27 cellular contexts compared by ENCODE assay signal in the genomic region with DNA sequence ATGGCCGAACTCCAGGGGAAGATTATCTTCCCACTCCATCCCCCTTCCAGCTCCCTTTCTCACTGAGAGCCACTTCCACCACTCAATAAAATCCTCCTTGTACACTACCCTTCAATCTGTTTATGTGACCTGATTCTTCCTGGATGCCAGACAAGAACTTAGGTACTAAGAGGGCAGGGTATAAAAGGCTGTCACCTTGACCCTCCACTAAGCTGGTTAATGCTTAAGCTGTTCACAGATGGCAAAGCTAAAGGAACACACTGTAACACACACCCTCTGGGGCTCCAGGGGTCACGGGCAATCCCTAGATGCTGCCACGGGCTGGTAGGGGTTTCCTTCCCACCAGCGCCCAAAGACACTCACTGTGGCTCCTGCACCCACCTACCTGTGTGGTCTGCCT.
"Had no signal": no experiment of that assay in that cellular context is flagged by ENCODE, and none has a peak within 500 bp of the region (broad histone marks: within the 10 kb centered on the region; RNA-seq: fewer than 3 reads in every experiment).

No MANE protein-coding gene starts in this region.

- H3K27me3 Mint-ChIP-seq: stimulated activated naive CD8-positive, alpha-beta T cell treated with anti-CD3 and anti-CD28 coated beads, Interleukin-15, Interleukin-2, amounts not matched to agents 100 ng/mL and 50 ng/mL, for 24 hours had no signal

- H3K9me3 Mint-ChIP-seq: dendritic cell treated with granulocyte-macrophage colony-stimulating factor and Interleukin-4, amounts not matched to agents 40 ng/mL and 50 ng/mL, for 4 days; memory B cell had no signal

- H3K36me3 ChIP-seq: gastrocnemius medialis, prostate gland, right atrium auricular region, spleen, thoracic aorta, transverse colon, upper lobe of right lung, uterus had no signal

- H3K9me3 ChIP-seq: gastrocnemius medialis, mucosa of descending colon, prostate gland, right atrium auricular region, thoracic aorta, transverse colon, upper lobe of right lung, uterus had no signal

- H3K36me3 Mint-ChIP-seq: memory B cell, mesothelial cell of epicardium, naive B cell had no signal

- H3K4me1 ChIP-seq: prostate gland, uterus had no signal

- FAIRE-seq: colon, kidney had no signal

- ATAC-seq: esophagus mucosa; gastrocnemius medialis; mucosa of descending colon; sciatic nerve; stimulated activated naive B cell treated with anti-CD40 and anti-IgM and Interleukin-4, amounts not matched to agents 10 μg/mL and 1 μg/mL and 100 μg/mL, for 72 hours; upper lobe of right lung had no signal

- H3K27ac Mint-ChIP-seq: dendritic cell treated with granulocyte-macrophage colony-stimulating factor and Interleukin-4, amounts not matched to agents 40 ng/mL and 50 ng/mL, for 4 days; endodermal cell; memory B cell; mesothelial cell of epicardium; nephron progenitor cell; stimulated activated naive B cell treated with anti-CD40 and anti-IgM and Interleukin-4, amounts not matched to agents 10 μg/mL and 1 μg/mL and 100 μg/mL, for 72 hours; stimulated activated naive CD8-positive, alpha-beta T cell treated with anti-CD3 and anti-CD28 coated beads, Interleukin-15, Interleukin-2, amounts not matched to agents 100 ng/mL and 50 ng/mL, for 24 hours had no signal

- H3K4me3 ChIP-seq: gastrocnemius medialis, lung, mucosa of descending colon, prostate gland, right atrium auricular region, spleen, thoracic aorta, transverse colon, upper lobe of right lung, uterus had no signal

- DNase-seq: effector CD8-positive, alpha-beta T cell; endodermal cell; gastrocnemius medialis; head of caudate nucleus; kidney; mucosa of descending colon; naive B cell; nephron progenitor cell; nucleus accumbens; spleen; stimulated activated CD4-positive, alpha-beta T cell treated with anti-CD3 and anti-CD28 coated beads, Interleukin-4, amount 100 ng/mL, for 4 hours; stimulated activated naive B cell treated with anti-CD40 and anti-IgM and Interleukin-4, amounts not matched to agents 10 μg/mL and 1 μg/mL and 100 μg/mL, for 72 hours; transverse colon; upper lobe of right lung; uterus had no signal

- H3K27me3 ChIP-seq: gastrocnemius medialis, right atrium auricular region, spleen, transverse colon, upper lobe of right lung, uterus had no signal

- H3K27ac ChIP-seq: epithelial cell of prostate, gastrocnemius medialis, prostate gland, right atrium auricular region, spleen, thoracic aorta, transverse colon, upper lobe of right lung, uterus had no signal

- H3K4me3 Mint-ChIP-seq: dendritic cell treated with granulocyte-macrophage colony-stimulating factor and Interleukin-4, amounts not matched to agents 40 ng/mL and 50 ng/mL, for 4 days; endodermal cell; memory B cell; mesothelial cell of epicardium; naive B cell; nephron progenitor cell; stimulated activated naive B cell treated with anti-CD40 and anti-IgM and Interleukin-4, amounts not matched to agents 10 μg/mL and 1 μg/mL and 100 μg/mL, for 72 hours; stimulated activated naive CD8-positive, alpha-beta T cell treated with anti-CD3 and anti-CD28 coated beads, Interleukin-15, Interleukin-2, amounts not matched to agents 100 ng/mL and 50 ng/mL, for 24 hours had no signal
